In genomic region chr18:53991805-53992204, GRCh38 we compare ENCODE assay signal across 24 cellular contexts.
DNase-seq lines count a peak whose midpoint lies in the region; ATAC-seq and TF ChIP-seq lines count a peak whose summit lies in the region.
"Had no signal": no experiment of that assay in that cellular context is flagged by ENCODE, and none has a peak within 500 bp of the region (broad histone marks: within the 10 kb centered on the region; RNA-seq: fewer than 3 reads in every experiment).

No MANE protein-coding gene starts in this region.

- in situ Hi-C loops in astrocyte of the cerebellum (cut with HindIII; ENCODE audit: low sequenced_read_pairs) = loop anchor here (5.0 kb wide), 1 partner anchor 65 kb away; no protein-coding TSS in a partner anchor

- no peak for TF ChIP-seq POLR2A in GM18505 (IDR thresholded peaks at IDR 0.05; ENCODE audit: borderline replicate concordance, extremely low read depth, insufficient read depth, insufficient read length)

- no peak for TF ChIP-seq CTCF in astrocyte of the cerebellum (IDR thresholded peaks at IDR 0.05; ENCODE audit: low read depth, low read length, missing control alignments)

- no peak for ATAC-seq in GM18505 (IDR thresholded peaks at IDR 0.05; ENCODE audit: unreplicated experiment)
- ATAC-seq in GM18907 (IDR thresholded peaks at IDR 0.05; ENCODE audit: unreplicated experiment) = no peak
- ATAC-seq: activated CD8-positive, alpha-beta T cell treated with anti-CD3 and anti-CD28 coated beads, Interleukin-2, amount 10 ng/mL, durations not matched to agents 7 days and 5 days; heart left ventricle; mucosa of descending colon; psoas muscle had no signal

- DNase-seq in A172 (ENCODE audit: low spot score) (peak; percentile 27), HS-5 (ENCODE audit: low read depth) (peak; percentile 30), astrocyte of the cerebellum (ENCODE audit: low read depth) (peak; percentile 19), glomerular visceral epithelial cell (ENCODE audit: extremely low spot score) (peak; percentile 53), MV-4-11 (lab: John Stamatoyannopoulos, UW) (no peak), NCI-H345 (lab: John Stamatoyannopoulos, UW) (no peak)
- DNase-seq: 8988T; activated CD8-positive, alpha-beta T cell treated with anti-CD3 and anti-CD28 coated beads, Interleukin-2, amount 10 ng/mL, durations not matched to agents 7 days and 5 days; activated naive CD4-positive, alpha-beta T cell treated with Interleukin-2 at 50 U/mL for 16 hours; activated T-cell treated with anti-CD3 and anti-CD28 coated beads, Interleukin-2, amount 50 U/mL, for 1 hour; effector memory CD4-positive, alpha-beta T cell; heart left ventricle; left ventricle myocardium inferior; mucosa of descending colon; NCI-H524; psoas muscle; spleen; stimulated activated CD4-positive, alpha-beta T cell treated with anti-CD3 and anti-CD28 coated beads, Interleukin-4, amount 100 ng/mL, for 24 hours; stomach had no signal

- H3K4me3 ChIP-seq in astrocyte of the cerebellum (ENCODE audit: low read depth, low read length) = no peak overlapping the region
- H3K4me3 ChIP-seq: BLaER1 treated with 17β-estradiol and CSF1 and Interleukin-3, amounts not matched to agents 10 nM and 100 nM; esophagus muscularis mucosa; heart left ventricle; left ventricle myocardium inferior; mucosa of descending colon; neural progenitor cell; psoas muscle; spleen; stomach had no signal

Comparison
In these comparisons a context has a peak if more than half of its experiments do, and no peak if none do; other contexts are left out.
1. DNase-seq: peak in A172 (single experiment), HS-5 (single experiment), astrocyte of the cerebellum (single experiment) and glomerular visceral epithelial cell (single experiment); none in MV-4-11 (single experiment) and NCI-H345 (single experiment).